23 cellular contexts compared by ENCODE assay signal in genomic region chr7:102312317-102312716, GRCh38.
"Had no signal": no experiment of that assay in that cellular context is flagged by ENCODE, and none has a peak within 500 bp of the region (broad histone marks: within the 10 kb centered on the region; RNA-seq: fewer than 3 reads in every experiment).

No MANE protein-coding gene starts in this region.

- H3K36me3 Mint-ChIP-seq: activated naive CD8-positive, alpha-beta T cell treated with anti-CD3 and anti-CD28 coated beads for 36 hours; immature natural killer cell had no signal

- DNase-seq: activated CD4-positive, alpha-beta T cell treated with anti-CD3 and anti-CD28 coated beads for 4 hours; activated CD4-positive, alpha-beta T cell treated with anti-CD3 and anti-CD28 coated beads, Interleukin-2, amount 50 U/mL, for 48 hours; activated CD4-positive, CD25-positive, alpha-beta regulatory T cell; activated CD8-positive, alpha-beta memory T cell treated with anti-CD3 and anti-CD28 coated beads, Interleukin-2, amount 50 U/mL, for 48 hours; activated naive CD4-positive, alpha-beta T cell treated with Interleukin-2 at 50 U/mL for 16 hours; activated naive CD8-positive, alpha-beta T cell treated with anti-CD3 and anti-CD28 coated beads for 36 hours; activated T-cell treated with anti-CD3 and anti-CD28 coated beads, Interleukin-2, amount 50 U/mL, for 4 hours; central memory CD4-positive, alpha-beta T cell; dermis blood vessel endothelial cell; effector CD8-positive, alpha-beta T cell; foreskin keratinocyte; immature natural killer cell; lower lobe of right lung; naive thymus-derived CD4-positive, alpha-beta T cell; spleen; stimulated activated CD4-positive, alpha-beta T cell treated with anti-CD3 and anti-CD28 coated beads, Interleukin-4, amount 100 ng/mL, for 24 hours; substantia nigra; tibial artery had no signal

- H3K27ac ChIP-seq: foreskin keratinocyte, lower lobe of right lung, neural progenitor cell, tibial artery had no signal

- H2AFZ ChIP-seq: neural progenitor cell had no signal

- H3K4me2 ChIP-seq: neural progenitor cell had no signal

- H3K9ac ChIP-seq: neural progenitor cell had no signal

- H3K27ac Mint-ChIP-seq: activated naive CD8-positive, alpha-beta T cell treated with anti-CD3 and anti-CD28 coated beads for 36 hours; activated T-helper 2 cell treated with anti-CD3 and anti-CD28 coated beads, Interferon-gamma antibody, Interleukin-2, Interleukin-4, amounts not matched to agents 10 μg/mL and 5 μg/mL and 100 μg/mL, durations not matched to agents 14 hours and 24 hours and 36 hours; immature natural killer cell; naive thymus-derived CD4-positive, alpha-beta T cell; neural progenitor cell; progenitor cell of endocrine pancreas; stimulated activated naive CD8-positive, alpha-beta T cell treated with anti-CD3 and anti-CD28 coated beads, Interleukin-15, Interleukin-2, amounts not matched to agents 100 ng/mL and 50 ng/mL, for 24 hours had no signal

- H3K27me3 ChIP-seq: foreskin keratinocyte, neural progenitor cell, spleen, tibial artery had no signal

- H3K4me3 ChIP-seq: lower lobe of right lung, neural progenitor cell, spleen, tibial artery had no signal

- H3K36me3 ChIP-seq: neural progenitor cell had no signal

- H3K4me1 Mint-ChIP-seq: activated naive CD8-positive, alpha-beta T cell treated with anti-CD3 and anti-CD28 coated beads for 36 hours had no signal

- ATAC-seq: activated T-cell treated with anti-CD3 and anti-CD28 coated beads, Interleukin-2, amount 50 U/mL, for 4 hours; foreskin keratinocyte; left lobe of liver; lower lobe of right lung; naive thymus-derived CD4-positive, alpha-beta T cell had no signal

- H3K27me3 Mint-ChIP-seq: activated naive CD8-positive, alpha-beta T cell treated with anti-CD3 and anti-CD28 coated beads for 36 hours; naive thymus-derived CD4-positive, alpha-beta T cell; progenitor cell of endocrine pancreas; stimulated activated naive CD8-positive, alpha-beta T cell treated with anti-CD3 and anti-CD28 coated beads, Interleukin-15, Interleukin-2, amounts not matched to agents 100 ng/mL and 50 ng/mL, for 24 hours had no signal

- H3K9me3 Mint-ChIP-seq: activated naive CD8-positive, alpha-beta T cell treated with anti-CD3 and anti-CD28 coated beads for 36 hours; activated T-cell treated with anti-CD3 and anti-CD28 coated beads, Interleukin-2, amount 50 U/mL, for 4 hours; activated T-helper 2 cell treated with anti-CD3 and anti-CD28 coated beads, Interferon-gamma antibody, Interleukin-2, Interleukin-4, amounts not matched to agents 10 μg/mL and 5 μg/mL and 100 μg/mL, durations not matched to agents 14 hours and 24 hours and 36 hours; immature natural killer cell; neural progenitor cell; stimulated activated naive CD8-positive, alpha-beta T cell treated with anti-CD3 and anti-CD28 coated beads, Interleukin-15, Interleukin-2, amounts not matched to agents 100 ng/mL and 50 ng/mL, for 24 hours had no signal

- H3K9me3 ChIP-seq: lower lobe of right lung, spleen, tibial artery had no signal

- H3K4me1 ChIP-seq: foreskin keratinocyte, tibial artery had no signal

- H3K4me3 Mint-ChIP-seq: activated naive CD8-positive, alpha-beta T cell treated with anti-CD3 and anti-CD28 coated beads for 36 hours; activated T-cell treated with anti-CD3 and anti-CD28 coated beads, Interleukin-2, amount 50 U/mL, for 4 hours; immature natural killer cell; naive thymus-derived CD4-positive, alpha-beta T cell; neural progenitor cell; stimulated activated naive CD8-positive, alpha-beta T cell treated with anti-CD3 and anti-CD28 coated beads, Interleukin-15, Interleukin-2, amounts not matched to agents 100 ng/mL and 50 ng/mL, for 24 hours had no signal
